In genomic region chr7:5898480-5899224, GRCh38 we compare ENCODE assay signal across 8 cellular contexts. TPM values are rescaled to one million over a fixed set of nuclear protein-coding genes. Genes with fewer than 3 reads are reported as not detected.
DNase-seq lines count a peak whose midpoint lies in the region; ATAC-seq, FAIRE-seq and TF ChIP-seq lines count a peak whose summit lies in the region.
"Not testable (repeated sequence)": the region's sequence is repeated elsewhere in the genome, so short reads cannot be mapped to it uniquely, and the experiment has no call there.

Gene CCZ1, plus strand, starts transcription at chr7:5898733. Its CDS starts 67 bp downstream, at chr7:5898800.

- peak; percentile 91 for FAIRE-seq in GM12892 (lab: Jason Lieb, UNC)

- peak; percentile 23 for DNase-seq in GM12892 (ENCODE audit: insufficient read length)
- peak; percentile 70 for DNase-seq in NCI-H1092 (lab: John Stamatoyannopoulos, UW)
- DNase-seq in amygdala (lab: John Stamatoyannopoulos, UW) = peak in 35 of 56 donors; percentile 8 to 82 (median 40)
- DNase-seq in left cardiac atrium = peak; percentile 69
- DNase-seq in psoas muscle = peak; percentile 74 to 90
- DNase-seq in transverse colon = peak; percentile 75

- in situ Hi-C loops in transverse colon (cut with MboI; ENCODE audit: low pct_ligation_motif_present in 1 of 4, low pct_unique_long_range_greater_than_20kb in 1 of 4, low sequenced_read_pairs in 3 of 4) = not testable (repeated sequence)

- not testable (repeated sequence) for TF ChIP-seq CTCF in psoas muscle (IDR thresholded peaks at IDR 0.05)
- peak in 1 of 5 experiments; percentile 31 for TF ChIP-seq CTCF in transverse colon (IDR thresholded peaks at IDR 0.05)

- not testable (repeated sequence) for H3K27me3 ChIP-seq in psoas muscle (ENCODE audit: insufficient read depth in 3 of 3, low read length in 2 of 3); transverse colon

- TF ChIP-seq POLR2A in GM12892 (IDR thresholded peaks at IDR 0.05; ENCODE audit: low read depth, low read length) = not testable (repeated sequence)
- TF ChIP-seq POLR2A in transverse colon (IDR thresholded peaks at IDR 0.05) = peak; percentile 23

- intact Hi-C loops in T-helper 2 cell treated with Interferon-gamma antibody and Interleukin-4, amounts not matched to agents 100 ng/mL and 5 ng/mL, for 36 hours (cut with micrococcal nuclease); left cardiac atrium (cut with DNase I); psoas muscle (cut with DNase I); transverse colon (cut with DNase I; ENCODE audit: low total_unique reads): not testable (repeated sequence)

- not testable (repeated sequence) for H3K9me3 ChIP-seq in psoas muscle, transverse colon

- not testable (repeated sequence) for H3K4me1 ChIP-seq in psoas muscle, transverse colon

- not testable (repeated sequence) for TF ChIP-seq EP300 in transverse colon (IDR thresholded peaks at IDR 0.05; ENCODE audit: low read depth)

- WGBS in psoas muscle, 3 donors = 0% methylated on average over 11 to 25 of the region's 64 CpGs
- 0% methylated on average over 14 of the region's 64 CpGs; no CpG with 5 or more reads in 1 of the 2 donors for WGBS in transverse colon (ENCODE audit: low coverage in 1 of 2), 2 donors

- ATAC-seq in HG02610 (IDR thresholded peaks at IDR 0.05; ENCODE audit: unreplicated experiment) (peak; percentile 92), left cardiac atrium (peak; percentile 97 to 98), psoas muscle (peak; percentile 90 to 99 (median 96))

- peaks cover 0 to 22% of the 10 kb centered on the region in 2 donors for H3K36me3 ChIP-seq in psoas muscle (ENCODE audit: insufficient read depth in 1 of 2, low read depth in 1 of 2)
- not testable (repeated sequence) for H3K36me3 ChIP-seq in transverse colon

- peak within 1 kb of the TSS; percentile 67 for H3K27ac ChIP-seq in psoas muscle
- H3K27ac ChIP-seq in transverse colon = peak within 1 kb of the TSS; percentile 60 to 82 (median 78)

- H3K4me3 ChIP-seq in psoas muscle (peak within 1 kb of the TSS; percentile 63), transverse colon (peak within 1 kb of the TSS; percentile 39 to 58 (median 40))

RNA-seq across cellular contexts. Expression of gene CCZ1, which starts in this region (rescaled TPM):
- 55.7 TPM for polyA plus RNA-seq in GM12892 (2012; ENCODE audit: missing spikeins)
- 93.4 and 96.4 TPM in 2 replicates for total RNA-seq in T-helper 2 cell treated with Interferon-gamma antibody and Interleukin-4, amounts not matched to agents 100 ng/mL and 5 ng/mL, for 36 hours
- total RNA-seq in left cardiac atrium (10 to 100 TPM; 39.9 to 72.3 TPM), psoas muscle (10 to 100 TPM; 36.0 to 59.7 (median 42.9) TPM), transverse colon (10 to 100 TPM; 15.0 to 69.4 (median 56.8) TPM)
- polyA plus RNA-seq in psoas muscle = 10 to 100 TPM; 37.6 to 94.2 (median 51.7) TPM

Comparison
In these comparisons a context has a peak if more than half of its experiments do, and no peak if none do; other contexts are left out.
1. Peak in every context shown above with its lines: DNase-seq, ATAC-seq, H3K4me3 ChIP-seq and H3K27ac ChIP-seq.
2. DNase-seq: peak in every context shown above with its lines; median percentile 82 in psoas muscle; 75 in transverse colon; 70 in NCI-H1092; 69 in left cardiac atrium; 40 in amygdala; 23 in GM12892.